In genomic region chr7:111498608-111499007, GRCh38 we compare ENCODE assay signal across 22 cellular contexts.
"Had no signal": no experiment of that assay in that cellular context is flagged by ENCODE, and none has a peak within 500 bp of the region (broad histone marks: within the 10 kb centered on the region; RNA-seq: fewer than 3 reads in every experiment).

No MANE protein-coding gene starts in this region.

- H3K27me3 Mint-ChIP-seq: activated naive CD8-positive, alpha-beta T cell treated with anti-CD3 and anti-CD28 coated beads, Interleukin-2, amount 10 ng/mL, durations not matched to agents 7 days and 5 days; T-helper 17 cell had no signal

- H3K4me2 ChIP-seq: KMS-11 had no signal

- H3K4me3 Mint-ChIP-seq: activated CD8-positive, alpha-beta T cell treated with anti-CD3 and anti-CD28 coated beads, Interleukin-2, amount 10 ng/mL, durations not matched to agents 7 days and 5 days; activated naive CD8-positive, alpha-beta T cell treated with anti-CD3 and anti-CD28 coated beads, Interleukin-2, amount 10 ng/mL, durations not matched to agents 7 days and 5 days; T-helper 17 cell; WTC11 had no signal

- H3K4me1 Mint-ChIP-seq: activated naive CD8-positive, alpha-beta T cell treated with anti-CD3 and anti-CD28 coated beads, Interleukin-2, amount 10 ng/mL, durations not matched to agents 7 days and 5 days; WTC11 had no signal

- H3K27ac Mint-ChIP-seq: activated CD8-positive, alpha-beta T cell treated with anti-CD3 and anti-CD28 coated beads, Interleukin-2, amount 10 ng/mL, durations not matched to agents 7 days and 5 days; activated naive CD8-positive, alpha-beta T cell treated with anti-CD3 and anti-CD28 coated beads, Interleukin-2, amount 10 ng/mL, durations not matched to agents 7 days and 5 days; T-helper 17 cell; WTC11 had no signal

- ATAC-seq: activated CD8-positive, alpha-beta T cell treated with anti-CD3 and anti-CD28 coated beads, Interleukin-2, amount 10 ng/mL, durations not matched to agents 7 days and 5 days; T-helper 17 cell; WTC11 had no signal

- H3K9ac ChIP-seq: KMS-11 had no signal

- H3K27me3 ChIP-seq: adrenal gland, MG63 had no signal

- H3K4me3 ChIP-seq: adrenal gland, MG63 had no signal

- H3K27ac ChIP-seq: adrenal gland, KMS-11 had no signal

- H3K9me3 ChIP-seq: adrenal gland, MG63 had no signal

- H3K36me3 ChIP-seq: adrenal gland, MG63 had no signal

- DNase-seq: activated CD4-positive, CD25-positive, alpha-beta regulatory T cell treated with anti-CD3 and anti-CD28 coated beads, Interleukin-2, amount 50 U/mL, for 72 hours; activated CD8-positive, alpha-beta memory T cell treated with anti-CD3 and anti-CD28 coated beads, Interleukin-2, amount 50 U/mL, for 48 hours; activated CD8-positive, alpha-beta T cell treated with anti-CD3 and anti-CD28 coated beads, Interleukin-2, amount 10 ng/mL, durations not matched to agents 7 days and 5 days; activated naive CD8-positive, alpha-beta T cell treated with anti-CD3 and anti-CD28 coated beads, Interleukin-2, amount 10 ng/mL, durations not matched to agents 7 days and 5 days; activated T-cell treated with anti-CD3 and anti-CD28 coated beads, Interleukin-2, amount 50 U/mL, for 1 hour; central memory CD4-positive, alpha-beta T cell; MG63; MV-4-11; NCI-H1092 treated with DMSO at 0.1 percent for 48 hours; NCI-H1417 treated with DMSO at 0.1 percent for 48 hours; NCI-H1694; NCI-H2029; NCI-H345; NCI-H510A; NCI-H526 treated with DMSO at 0.1 percent for 48 hours; NCI-H82; SHP77 treated with DMSO at 0.1 percent for 48 hours; T-helper 17 cell; T-helper 9 cell had no signal
